Comparison of ENCODE assay signal across 8 cellular contexts in genomic region chr10:95864906-95865813, GRCh38. TPM values are rescaled to one million over a fixed set of nuclear protein-coding genes. Genes with fewer than 3 reads are reported as not detected.
DNase-seq lines count a peak whose midpoint lies in the region; ATAC-seq and TF ChIP-seq lines count a peak whose summit lies in the region.

No MANE protein-coding gene starts in this region.

- H3K36me3 ChIP-seq in esophagus muscularis mucosa = peaks cover 0 to 50% (median 38%) of the 10 kb centered on the region in 4 donors

- TF ChIP-seq POLR2A in esophagus muscularis mucosa (IDR thresholded peaks at IDR 0.05; ENCODE audit: low read depth) = no peak

- CTCF ChIA-PET in activated B cell treated with CpG ODN at 0.5 μM for 24 hours (lab: Charles Lee) = interaction anchor here (0.6 to 3.8 kb wide), 37 partner anchors 9 to 263 kb away, joined by 3 to 171 read pairs (median 4); partner anchors contain the start of genes CC2D2B, ENTPD1 and TCTN3

- H3K36me3 Mint-ChIP-seq in HFFc6 (ENCODE audit: low read depth) (no peaks in the 10 kb centered on the region), activated B cell treated with CpG ODN at 0.5 μM for 24 hours (ENCODE audit: low read depth) (peaks cover 78% of the 10 kb centered on the region), natural killer cell (no peaks in the 10 kb centered on the region)

- DNase-seq in AG08396 (ENCODE audit: low spot score) (peak; percentile 78), HFFc6 (peak; percentile 78), M059J (ENCODE audit: low read depth) (peak; percentile 49), activated B cell treated with CpG ODN at 0.5 μM for 24 hours (no peak), esophagus muscularis mucosa (ENCODE audit: extremely low spot score) (peak; percentile 91), natural killer cell (peak; percentile 27)

- H3K4me1 ChIP-seq in esophagus muscularis mucosa = peaks cover 0 to 18% (median 4%) of the 10 kb centered on the region in 4 donors

- no peaks in the 10 kb centered on the region for H3K27me3 ChIP-seq in esophagus muscularis mucosa

- no peak for TF ChIP-seq EP300 in esophagus muscularis mucosa (IDR thresholded peaks at IDR 0.05)

- intact Hi-C loops in activated B cell treated with CpG ODN at 0.5 μM for 24 hours (cut with micrococcal nuclease) (loop anchor here (1.0 to 5.0 kb wide), 7 partner anchors 23 to 435 kb away; partner anchors contain the start of gene ALDH18A1), esophagus muscularis mucosa (cut with DNase I) (loop anchor here (1.0 kb wide), 1 partner anchor 171 kb away; no protein-coding TSS in a partner anchor), natural killer cell (cut with micrococcal nuclease) (loop anchor here (1.0 to 5.0 kb wide), 2 partner anchors 171 to 433 kb away; no protein-coding TSS in a partner anchor)

- peaks cover 6% of the 10 kb centered on the region; the same call in 1 of the 2 replicates for H3K4me1 Mint-ChIP-seq in HFFc6 (ENCODE audit: low read depth)
- peaks cover 25% of the 10 kb centered on the region for H3K4me1 Mint-ChIP-seq in activated B cell treated with CpG ODN at 0.5 μM for 24 hours
- peaks cover 6 to 7% of the 10 kb centered on the region in 2 donors for H3K4me1 Mint-ChIP-seq in natural killer cell

- H3K27me3 Mint-ChIP-seq in HFFc6 (ENCODE audit: insufficient read depth) (no peaks in the 10 kb centered on the region; the same call in none of the 2 replicates), activated B cell treated with CpG ODN at 0.5 μM for 24 hours (no peaks in the 10 kb centered on the region), natural killer cell (ENCODE audit: low read depth in 2 of 2) (no peaks in the 10 kb centered on the region)

- H3K27ac ChIP-seq in esophagus muscularis mucosa (replicated peaks in 1 of 4) = peak overlapping the region; percentile 8 to 62 (median 20)

- H3K9me3 Mint-ChIP-seq in HFFc6 = no peaks in the 10 kb centered on the region
- H3K9me3 Mint-ChIP-seq in activated B cell treated with CpG ODN at 0.5 μM for 24 hours = no peaks in the 10 kb centered on the region
- H3K9me3 Mint-ChIP-seq in natural killer cell = no peaks in the 10 kb centered on the region

- peak; percentile 77 for TF ChIP-seq CTCF in GM12873 (IDR thresholded peaks at IDR 0.05; ENCODE audit: insufficient read depth, low read depth, low read length, missing control alignments)
- TF ChIP-seq CTCF in HFFc6 (IDR thresholded peaks at IDR 0.05) = peak; percentile 75
- no peak for TF ChIP-seq CTCF in activated B cell treated with CpG ODN at 0.5 μM for 24 hours (IDR thresholded peaks at IDR 0.05)
- TF ChIP-seq CTCF in esophagus muscularis mucosa (IDR thresholded peaks at IDR 0.05) = peak; percentile 57 to 71 (median 68)
- TF ChIP-seq CTCF in natural killer cell (IDR thresholded peaks at IDR 0.05) = peak; percentile 65

- WGBS in esophagus muscularis mucosa = 39% methylated on average over 7 of the region's 7 CpGs

- no peaks in the 10 kb centered on the region for H3K9me3 ChIP-seq in esophagus muscularis mucosa

- POLR2A ChIA-PET in activated B cell treated with CpG ODN at 0.5 μM for 24 hours (lab: Charles Lee) = interaction anchor here (0.7 to 3.0 kb wide), 20 partner anchors 8 to 225 kb away, joined by 3 to 64 read pairs (median 4); partner anchors contain the start of genes CC2D2B, ENTPD1 and TCTN3

- H3K4me3 Mint-ChIP-seq in HFFc6 = peak overlapping the region; percentile 16
- H3K4me3 Mint-ChIP-seq in activated B cell treated with CpG ODN at 0.5 μM for 24 hours = no peak overlapping the region
- H3K4me3 Mint-ChIP-seq in natural killer cell = no peak overlapping the region

- peak; percentile 98 for ATAC-seq in activated B cell treated with CpG ODN at 0.5 μM for 24 hours (ENCODE audit: low read depth)
- peak; percentile 89 to 98 (median 97) for ATAC-seq in natural killer cell
- ATAC-seq in HG02840 (IDR thresholded peaks at IDR 0.05; ENCODE audit: low FRiP score, unreplicated experiment) = no peak

- H3K27ac Mint-ChIP-seq in HFFc6 = peak overlapping the region; percentile 7; the same call in 1 of the 2 replicates
- peak overlapping the region; percentile 89 for H3K27ac Mint-ChIP-seq in activated B cell treated with CpG ODN at 0.5 μM for 24 hours
- peak overlapping the region in 1 of 2 donors; percentile 78 for H3K27ac Mint-ChIP-seq in natural killer cell

- H3K4me3 ChIP-seq in esophagus muscularis mucosa = no peak overlapping the region

RNA-seq across cellular contexts. Expression of gene CC2D2B, which starts 42.6 kb away (rescaled TPM):
- not detected for total RNA-seq in HFFc6 (2021; fragmentation: NEBNext Ultra II Directional; extraction: Animal tissue kit (Norgen Biotek cat#: 25700))
- total RNA-seq in M059J (2014; rRNA removed; shearing (Covaris generic)) = not detected in 2 replicates
- total RNA-seq in activated B cell treated with CpG ODN at 0.5 μM for 24 hours = 1.2 and 2.0 TPM in 2 replicates
- total RNA-seq in esophagus muscularis mucosa = 1 to 10 TPM; 1.2 to 2.9 (median 1.8) TPM
- under 1 TPM in 2 of 3 donors, not detected in 1; 0.14 to 0.68 TPM for total RNA-seq in natural killer cell
